16 cellular contexts compared by ENCODE assay signal in genomic region chr6:120005292-120005976, GRCh38.
DNase-seq lines count a peak whose midpoint lies in the region; ATAC-seq lines count a peak whose summit lies in the region.
"Had no signal": no experiment of that assay in that cellular context is flagged by ENCODE, and none has a peak within 500 bp of the region (broad histone marks: within the 10 kb centered on the region; RNA-seq: fewer than 3 reads in every experiment).

No MANE protein-coding gene starts in this region.

- H3K9me3 Mint-ChIP-seq in central memory CD8-positive, alpha-beta T cell = peaks cover 4% of the 10 kb centered on the region

- no peaks in the 10 kb centered on the region for H3K4me1 Mint-ChIP-seq in central memory CD8-positive, alpha-beta T cell

- peak; percentile 56 for DNase-seq in Daoy (ENCODE audit: low read depth)
- peak; percentile 8 for DNase-seq in HuH-7 (ENCODE audit: low spot score)
- DNase-seq in NCI-H774 (lab: John Stamatoyannopoulos, UW) = peak; percentile 81
- DNase-seq in central memory CD8-positive, alpha-beta T cell (ENCODE audit: low spot score in 2 of 2) = no peak
- no peak for DNase-seq in NCI-H1092 (lab: John Stamatoyannopoulos, UW)
- no peak for DNase-seq in effector memory CD4-positive, alpha-beta T cell
- DNase-seq in NCI-H1092 treated with DMSO at 0.1 percent for 48 hours (lab: John Stamatoyannopoulos, UW) = no peak
- DNase-seq: colonic mucosa; foreskin keratinocyte; MM.1S; mucosa of descending colon; stimulated activated CD4-positive, alpha-beta T cell treated with anti-CD3 and anti-CD28 coated beads, Interleukin-2, amount 100 ng/mL, for 48 hours had no signal

- H3K27me3 ChIP-seq in effector memory CD4-positive, alpha-beta T cell (replicated peaks; ENCODE audit: control insufficient read depth, insufficient read depth, low read length, poor library complexity, severe bottlenecking) = no peaks in the 10 kb centered on the region
- H3K27me3 ChIP-seq: BLaER1 treated with 17β-estradiol and CSF1 and Interleukin-3, amounts not matched to agents 10 nM and 100 nM; colonic mucosa; foreskin keratinocyte had no signal

- no peaks in the 10 kb centered on the region for H3K36me3 ChIP-seq in effector memory CD4-positive, alpha-beta T cell (ENCODE audit: control insufficient read depth, insufficient read depth, low read length)
- H3K36me3 ChIP-seq: BLaER1 treated with 17β-estradiol and CSF1 and Interleukin-3, amounts not matched to agents 10 nM and 100 nM; colonic mucosa had no signal

- no peak overlapping the region for H3K4me3 ChIP-seq in effector memory CD4-positive, alpha-beta T cell (ENCODE audit: insufficient read depth, low read depth, low read length, poor library complexity, severe bottlenecking)
- H3K4me3 ChIP-seq: BLaER1 treated with 17β-estradiol and CSF1 and Interleukin-3, amounts not matched to agents 10 nM and 100 nM; colonic mucosa; mucosa of descending colon had no signal

- no peaks in the 10 kb centered on the region for H3K36me3 Mint-ChIP-seq in central memory CD8-positive, alpha-beta T cell (ENCODE audit: insufficient read depth)

- H3K27ac Mint-ChIP-seq in central memory CD8-positive, alpha-beta T cell (ENCODE audit: low read depth) = no peak overlapping the region
- H3K27ac Mint-ChIP-seq: stimulated activated naive CD8-positive, alpha-beta T cell treated with anti-CD3 and anti-CD28 coated beads, Interleukin-15, Interleukin-2, amounts not matched to agents 100 ng/mL and 50 ng/mL, for 24 hours had no signal

- H3K27ac ChIP-seq in effector memory CD4-positive, alpha-beta T cell (ENCODE audit: insufficient read depth, low read length, poor library complexity, severe bottlenecking) = no peak overlapping the region
- H3K27ac ChIP-seq: BLaER1 treated with 17β-estradiol and CSF1 and Interleukin-3, amounts not matched to agents 10 nM and 100 nM; colonic mucosa; foreskin keratinocyte had no signal

- ATAC-seq in central memory CD8-positive, alpha-beta T cell (replicated peaks; ENCODE audit: extremely low read depth, poor library complexity, severe bottlenecking) = peak; percentile 19
- no peak for ATAC-seq in HG03196 (IDR thresholded peaks at IDR 0.05; ENCODE audit: unreplicated experiment)
- ATAC-seq: foreskin keratinocyte, HCT116, mucosa of descending colon had no signal

- H3K4me3 Mint-ChIP-seq in central memory CD8-positive, alpha-beta T cell = no peak overlapping the region
- H3K4me3 Mint-ChIP-seq: stimulated activated naive CD8-positive, alpha-beta T cell treated with anti-CD3 and anti-CD28 coated beads, Interleukin-15, Interleukin-2, amounts not matched to agents 100 ng/mL and 50 ng/mL, for 24 hours had no signal

- H3K4me1 ChIP-seq in effector memory CD4-positive, alpha-beta T cell (ENCODE audit: control insufficient read depth, insufficient read depth, low read length, poor library complexity, severe bottlenecking) = no peaks in the 10 kb centered on the region
- H3K4me1 ChIP-seq: BLaER1 treated with 17β-estradiol and CSF1 and Interleukin-3, amounts not matched to agents 10 nM and 100 nM; colonic mucosa; foreskin keratinocyte had no signal

- H3K27me3 Mint-ChIP-seq in central memory CD8-positive, alpha-beta T cell = no peaks in the 10 kb centered on the region
- H3K27me3 Mint-ChIP-seq: stimulated activated naive CD8-positive, alpha-beta T cell treated with anti-CD3 and anti-CD28 coated beads, Interleukin-15, Interleukin-2, amounts not matched to agents 100 ng/mL and 50 ng/mL, for 24 hours had no signal

- no peaks in the 10 kb centered on the region for H3K9me3 ChIP-seq in effector memory CD4-positive, alpha-beta T cell (ENCODE audit: control insufficient read depth, low read length)
- H3K9me3 ChIP-seq: BLaER1 treated with 17β-estradiol and CSF1 and Interleukin-3, amounts not matched to agents 10 nM and 100 nM; colonic mucosa; mucosa of descending colon had no signal

Comparison
In these comparisons a context has a peak if more than half of its experiments do, and no peak if none do; other contexts are left out.
1. DNase-seq: peak in Daoy (single experiment), HuH-7 (single experiment) and NCI-H774 (single experiment); none in central memory CD8-positive, alpha-beta T cell (0 of 2), NCI-H1092 (single experiment), effector memory CD4-positive, alpha-beta T cell (0 of 3) and NCI-H1092 treated with DMSO at 0.1 percent for 48 hours (single experiment).